Comparison of ENCODE assay signal across 1 cellular context in genomic region chr17:58412910-58413630, GRCh38.
TF ChIP-seq lines count a peak whose summit lies in the region.

No MANE protein-coding gene starts in this region.

TF ChIP-seq in HepG2, 621 proteins besides CTCF, POLR2A, EP300 and RAD21 (continued from another document and continues in another):
- TF ChIP-seq ZNF574 (CRISPR knock-in tag; IDR thresholded peaks at IDR 0.05): no peak
- no peak for TF ChIP-seq ZNF576 (CRISPR knock-in tag; IDR thresholded peaks at IDR 0.05)
- no peak for TF ChIP-seq SNRNP70 (IDR thresholded peaks at IDR 0.05; ENCODE audit: low read depth, low read length)
- TF ChIP-seq ZNF691 (CRISPR knock-in tag; IDR thresholded peaks at IDR 0.05; ENCODE audit: borderline replicate concordance, low read depth): no peak
- TF ChIP-seq EEA1 (CRISPR knock-in tag; IDR thresholded peaks at IDR 0.05; ENCODE audit: borderline replicate concordance): no peak
- no peak for TF ChIP-seq ZNF619 (CRISPR knock-in tag; IDR thresholded peaks at IDR 0.05)
- no peak for TF ChIP-seq MEIS2 (CRISPR knock-in tag; IDR thresholded peaks at IDR 0.05)
- no peak for TF ChIP-seq ZNF101 (CRISPR knock-in tag; IDR thresholded peaks at IDR 0.05; ENCODE audit: borderline replicate concordance, low read depth)
- TF ChIP-seq HMGXB4 (CRISPR knock-in tag; IDR thresholded peaks at IDR 0.05; ENCODE audit: borderline replicate concordance in 1 of 2, low read depth in 1 of 2): peak; percentile 24 to 51; a peak in 1 of 4 replicates
- no peak for TF ChIP-seq ZNF513 (CRISPR knock-in tag; conservative IDR thresholded peaks at IDR 0.05)
- peak; percentile 89 for TF ChIP-seq ARID5B (CRISPR knock-in tag; IDR thresholded peaks at IDR 0.05)
- TF ChIP-seq MED8 (CRISPR knock-in tag; IDR thresholded peaks at IDR 0.05; ENCODE audit: insufficient replicate concordance): no peak
- no peak for TF ChIP-seq ZNF558 (CRISPR knock-in tag; IDR thresholded peaks at IDR 0.05; ENCODE audit: borderline replicate concordance)
- TF ChIP-seq ZNF775 (CRISPR knock-in tag; IDR thresholded peaks at IDR 0.05; ENCODE audit: borderline replicate concordance): no peak
- peak; percentile 65; the same call in 1 of the 2 replicates for TF ChIP-seq ZNF510 (CRISPR knock-in tag; IDR thresholded peaks at IDR 0.05; ENCODE audit: low read depth)
- TF ChIP-seq CHD2 (IDR thresholded peaks at IDR 0.05; ENCODE audit: low read depth, low read length): no peak
- no peak for TF ChIP-seq ZNF33A (CRISPR knock-in tag; IDR thresholded peaks at IDR 0.05; ENCODE audit: borderline replicate concordance)
- no peak for TF ChIP-seq RARG (CRISPR knock-in tag; IDR thresholded peaks at IDR 0.05; ENCODE audit: low read depth)
- no peak for TF ChIP-seq KIAA2018 (CRISPR knock-in tag; IDR thresholded peaks at IDR 0.05; ENCODE audit: borderline replicate concordance)
- TF ChIP-seq TBP (CRISPR knock-in tag; IDR thresholded peaks at IDR 0.05): no peak
- no peak for TF ChIP-seq DR1 (CRISPR knock-in tag; IDR thresholded peaks at IDR 0.05)
- no peak for TF ChIP-seq RBM39 (IDR thresholded peaks at IDR 0.05; ENCODE audit: low read depth, low read length, poor library complexity, severe bottlenecking)
- no peak for TF ChIP-seq PHB2 (IDR thresholded peaks at IDR 0.05; ENCODE audit: partially characterized antibody)
- TF ChIP-seq JDP2 (CRISPR knock-in tag; IDR thresholded peaks at IDR 0.05; ENCODE audit: borderline replicate concordance): no peak
- no peak for TF ChIP-seq MAF1 (CRISPR knock-in tag; IDR thresholded peaks at IDR 0.05; ENCODE audit: borderline replicate concordance)
- TF ChIP-seq ZNF563 (CRISPR knock-in tag; IDR thresholded peaks at IDR 0.05): no peak
- TF ChIP-seq KLF16 (CRISPR knock-in tag; IDR thresholded peaks at IDR 0.05): peak in 1 of 2 experiments; percentile 57; a peak in 2 of 4 replicates
- TF ChIP-seq ZSCAN20 (CRISPR knock-in tag; IDR thresholded peaks at IDR 0.05; ENCODE audit: borderline replicate concordance): no peak
- TF ChIP-seq MNT (IDR thresholded peaks at IDR 0.05): peak; percentile 12; the same call in 1 of the 2 replicates
- TF ChIP-seq SRSF4 (IDR thresholded peaks at IDR 0.05; ENCODE audit: low read depth, low read length, poor library complexity, severe bottlenecking): no peak
- no peak for TF ChIP-seq PAF1 (CRISPR knock-in tag; IDR thresholded peaks at IDR 0.05)
- no peak for TF ChIP-seq ZNF552 (CRISPR knock-in tag; IDR thresholded peaks at IDR 0.05; ENCODE audit: borderline replicate concordance)
- no peak for TF ChIP-seq AGO1 (IDR thresholded peaks at IDR 0.05; ENCODE audit: low read depth, low read length, poor library complexity, severe bottlenecking)
- no peak for TF ChIP-seq YY1 (IDR thresholded peaks at IDR 0.05; ENCODE audit: insufficient read depth, insufficient replicate concordance, low read depth, low read length)
- no peak for TF ChIP-seq RELA (CRISPR knock-in tag; IDR thresholded peaks at IDR 0.05)
- TF ChIP-seq REXO4 (CRISPR knock-in tag; IDR thresholded peaks at IDR 0.05; ENCODE audit: borderline replicate concordance): no peak
- TF ChIP-seq ELF3 (CRISPR knock-in tag; IDR thresholded peaks at IDR 0.05): peak; percentile 69
- TF ChIP-seq ZNF143 (CRISPR knock-in tag; IDR thresholded peaks at IDR 0.05): no peak
- TF ChIP-seq RNF2 (conservative IDR thresholded peaks at IDR 0.05; ENCODE audit: low read depth): no peak
- no peak for TF ChIP-seq ZNF431 (CRISPR knock-in tag; IDR thresholded peaks at IDR 0.05; ENCODE audit: borderline replicate concordance, low read depth)
- no peak for TF ChIP-seq ZNF766 (CRISPR knock-in tag; IDR thresholded peaks at IDR 0.05; ENCODE audit: borderline replicate concordance)
- TF ChIP-seq ESRRA (CRISPR knock-in tag; IDR thresholded peaks at IDR 0.05; ENCODE audit: low read depth): no peak
- no peak for TF ChIP-seq TCF7L2 (IDR thresholded peaks at IDR 0.05; ENCODE audit: low read depth, low read length)
